ENCODE assay signal across 1 cellular context in the genomic region with DNA sequence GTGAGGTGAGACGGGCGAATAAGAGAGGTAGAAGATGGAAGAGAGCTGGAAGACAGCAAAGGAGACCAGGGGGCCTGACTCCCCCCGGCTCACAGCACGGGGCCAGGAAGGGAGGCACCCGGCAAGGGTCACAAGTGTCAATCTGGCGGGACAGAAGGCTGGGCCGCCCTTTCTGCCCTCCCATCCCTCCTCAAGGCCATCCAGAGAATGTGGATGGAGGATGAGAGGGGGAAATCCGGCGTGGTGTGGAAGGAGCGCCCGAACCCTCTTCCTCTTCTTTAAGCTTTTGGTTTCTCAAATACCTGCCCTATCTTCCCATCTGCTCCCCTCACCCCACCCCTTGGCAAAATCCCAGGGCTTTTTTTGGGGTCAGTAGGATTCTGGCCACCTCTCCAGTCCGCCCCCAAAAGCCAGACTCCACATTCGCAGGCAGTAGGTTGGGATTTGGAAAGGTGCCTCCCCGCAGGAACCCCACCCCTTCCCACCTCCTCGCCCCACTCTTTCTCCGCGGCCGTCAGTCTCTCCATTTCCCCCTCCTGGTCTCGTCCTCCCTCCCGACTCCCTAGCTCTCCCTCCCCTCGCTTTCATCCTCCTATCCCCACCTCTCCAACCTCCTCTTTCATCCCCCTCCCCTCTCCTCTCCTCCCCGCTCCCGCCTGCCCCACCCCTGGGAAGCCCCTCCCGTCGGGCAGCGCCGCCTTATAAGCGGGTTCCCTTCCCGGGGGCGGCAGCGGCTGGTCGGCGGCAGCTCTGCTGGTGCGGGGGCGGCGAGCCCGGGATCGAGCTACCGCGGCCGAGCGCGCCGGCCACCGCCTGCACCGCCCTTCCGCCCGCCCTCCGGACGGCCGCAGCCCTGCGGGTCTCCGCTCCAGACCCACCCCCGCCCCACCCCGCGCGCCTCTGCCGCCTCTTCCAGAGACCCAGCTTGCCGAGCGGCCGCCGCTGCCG.
TF ChIP-seq lines count a peak whose summit lies in the region.

A gene with protein sequence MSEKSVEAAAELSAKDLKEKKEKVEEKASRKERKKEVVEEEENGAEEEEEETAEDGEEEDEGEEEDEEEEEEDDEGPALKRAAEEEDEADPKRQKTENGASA (plus strand): TSS at position 730 of the 948 bp plus-strand sequence. CDS start 343 bp downstream, outside the sequence.

TF ChIP-seq in K562, 482 proteins besides CTCF, POLR2A, EP300 and RAD21 (continued from another document and continues in another):
- TF ChIP-seq E4F1 (CRISPR knock-in tag; IDR thresholded peaks at IDR 0.05; ENCODE audit: borderline replicate concordance) (no peak), CXXC5 (CRISPR knock-in tag; IDR thresholded peaks at IDR 0.05) (peak; percentile 3), PATZ1 (CRISPR knock-in tag; IDR thresholded peaks at IDR 0.05; ENCODE audit: borderline replicate concordance) (no peak), DPF2 (IDR thresholded peaks at IDR 0.05) (peak; percentile 33), ZKSCAN8 (CRISPR knock-in tag; IDR thresholded peaks at IDR 0.05) (no peak), HDAC3 (IDR thresholded peaks at IDR 0.05; ENCODE audit: borderline replicate concordance, partially characterized antibody) (no peak), ZNF592 (IDR thresholded peaks at IDR 0.05) (no peak), ZNF143 (CRISPR knock-in tag; IDR thresholded peaks at IDR 0.05) (no peak), ZNF165 (CRISPR knock-in tag; IDR thresholded peaks at IDR 0.05; ENCODE audit: borderline replicate concordance) (no peak), TAF1 (IDR thresholded peaks at IDR 0.05; ENCODE audit: control insufficient read depth, extremely low read depth, insufficient read depth, low read length, severe bottlenecking) (peak; percentile 63), SIX5 (IDR thresholded peaks at IDR 0.05; ENCODE audit: borderline replicate concordance in 1 of 2, insufficient read depth in 1 of 2, low read depth in 1 of 2, low read length in 2 of 2) (no peak), CEBPZ (IDR thresholded peaks at IDR 0.05; ENCODE audit: borderline replicate concordance, low read depth, low read length) (no peak), ZNF77 (CRISPR knock-in tag; IDR thresholded peaks at IDR 0.05) (no peak), PHB (CRISPR knock-in tag; IDR thresholded peaks at IDR 0.05) (no peak), ZBTB26 (CRISPR knock-in tag; IDR thresholded peaks at IDR 0.05) (no peak), MCM7 (IDR thresholded peaks at IDR 0.05) (no peak), ZNF583 (CRISPR knock-in tag; IDR thresholded peaks at IDR 0.05) (no peak), KAT2B (IDR thresholded peaks at IDR 0.05; ENCODE audit: low read depth, low read length) (no peak), NEUROD1 (IDR thresholded peaks at IDR 0.05; ENCODE audit: borderline replicate concordance, low read depth, low read length, partially characterized antibody) (no peak), ZBTB11 (CRISPR knock-in tag; IDR thresholded peaks at IDR 0.05) (no peak), ZNF124 (CRISPR knock-in tag; IDR thresholded peaks at IDR 0.05) (no peak), SLC30A9 (CRISPR knock-in tag; IDR thresholded peaks at IDR 0.05) (no peak), ETS2 (tag; IDR thresholded peaks at IDR 0.05; ENCODE audit: borderline replicate concordance, poor library complexity, severe bottlenecking) (no peak), GABPA (tag; conservative IDR thresholded peaks at IDR 0.05; ENCODE audit: low read depth) (no peak), SMAD3 (CRISPR knock-in tag; conservative IDR thresholded peaks at IDR 0.05) (no peak)
- TF ChIP-seq, protein P1, sequence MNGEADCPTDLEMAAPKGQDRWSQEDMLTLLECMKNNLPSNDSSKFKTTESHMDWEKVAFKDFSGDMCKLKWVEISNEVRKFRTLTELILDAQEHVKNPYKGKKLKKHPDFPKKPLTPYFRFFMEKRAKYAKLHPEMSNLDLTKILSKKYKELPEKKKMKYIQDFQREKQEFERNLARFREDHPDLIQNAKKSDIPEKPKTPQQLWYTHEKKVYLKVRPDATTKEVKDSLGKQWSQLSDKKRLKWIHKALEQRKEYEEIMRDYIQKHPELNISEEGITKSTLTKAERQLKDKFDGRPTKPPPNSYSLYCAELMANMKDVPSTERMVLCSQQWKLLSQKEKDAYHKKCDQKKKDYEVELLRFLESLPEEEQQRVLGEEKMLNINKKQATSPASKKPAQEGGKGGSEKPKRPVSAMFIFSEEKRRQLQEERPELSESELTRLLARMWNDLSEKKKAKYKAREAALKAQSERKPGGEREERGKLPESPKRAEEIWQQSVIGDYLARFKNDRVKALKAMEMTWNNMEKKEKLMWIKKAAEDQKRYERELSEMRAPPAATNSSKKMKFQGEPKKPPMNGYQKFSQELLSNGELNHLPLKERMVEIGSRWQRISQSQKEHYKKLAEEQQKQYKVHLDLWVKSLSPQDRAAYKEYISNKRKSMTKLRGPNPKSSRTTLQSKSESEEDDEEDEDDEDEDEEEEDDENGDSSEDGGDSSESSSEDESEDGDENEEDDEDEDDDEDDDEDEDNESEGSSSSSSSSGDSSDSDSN (IDR thresholded peaks at IDR 0.05; ENCODE audit: borderline replicate concordance in 1 of 2, low read depth in 2 of 2, low read length in 2 of 2): no peak; a peak in 2 of 4 replicates
- TF ChIP-seq, protein P2, sequence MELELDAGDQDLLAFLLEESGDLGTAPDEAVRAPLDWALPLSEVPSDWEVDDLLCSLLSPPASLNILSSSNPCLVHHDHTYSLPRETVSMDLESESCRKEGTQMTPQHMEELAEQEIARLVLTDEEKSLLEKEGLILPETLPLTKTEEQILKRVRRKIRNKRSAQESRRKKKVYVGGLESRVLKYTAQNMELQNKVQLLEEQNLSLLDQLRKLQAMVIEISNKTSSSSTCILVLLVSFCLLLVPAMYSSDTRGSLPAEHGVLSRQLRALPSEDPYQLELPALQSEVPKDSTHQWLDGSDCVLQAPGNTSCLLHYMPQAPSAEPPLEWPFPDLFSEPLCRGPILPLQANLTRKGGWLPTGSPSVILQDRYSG (tag; conservative IDR thresholded peaks at IDR 0.05; ENCODE audit: low read depth): no peak
